Comparison of ENCODE assay signal across 1 cellular context in genomic region chr7:41699532-41699931, GRCh38.
TF ChIP-seq lines count a peak whose summit lies in the region.

No MANE protein-coding gene starts in this region.

TF ChIP-seq in GM23338, 12 proteins besides CTCF, POLR2A, EP300 and RAD21 (continued from another document):
- TF ChIP-seq REST (IDR thresholded peaks at IDR 0.05; ENCODE audit: unreplicated experiment), result no peak
